16 cellular contexts compared by ENCODE assay signal in genomic region chr13:20848203-20848602, GRCh38.
"Had no signal": no experiment of that assay in that cellular context is flagged by ENCODE, and none has a peak within 500 bp of the region (broad histone marks: within the 10 kb centered on the region; RNA-seq: fewer than 3 reads in every experiment).

No MANE protein-coding gene starts in this region.

- H3K27me3 ChIP-seq: brain microvascular endothelial cell, spleen, testis had no signal

- H3K4me1 ChIP-seq: prostate gland, spleen, testis had no signal

- H3K4me3 ChIP-seq: coronary artery, prostate gland, spleen, testis had no signal

- H3K9me3 ChIP-seq: prostate gland, spleen, testis had no signal

- H3K27ac ChIP-seq: brain microvascular endothelial cell, coronary artery, prostate gland, spleen, testis had no signal

- DNase-seq: activated CD4-positive, alpha-beta T cell treated with anti-CD3 and anti-CD28 coated beads for 36 hours; activated CD4-positive, alpha-beta T cell treated with anti-CD3 and anti-CD28 coated beads, Interleukin-2, amount 50 U/mL, for 48 hours; activated CD8-positive, alpha-beta memory T cell treated with anti-CD3 and anti-CD28 coated beads, Interleukin-2, amount 10 ng/mL, durations not matched to agents 7 days and 5 days; activated naive CD4-positive, alpha-beta T cell treated with anti-CD3 and anti-CD28 coated beads for 36 hours; activated T-cell treated with anti-CD3 and anti-CD28 coated beads, Interleukin-2, amount 50 U/mL, for 1 hour; brain microvascular endothelial cell; kidney; naive thymus-derived CD8-positive, alpha-beta T cell; spleen; stimulated activated CD4-positive, alpha-beta T cell treated with anti-CD3 and anti-CD28 coated beads, Interleukin-4, amount 100 ng/mL, for 4 hours; testis had no signal

- H3K36me3 ChIP-seq: brain microvascular endothelial cell, prostate gland had no signal

- ATAC-seq: activated CD4-positive, alpha-beta T cell treated with anti-CD3 and anti-CD28 coated beads for 36 hours; activated CD8-positive, alpha-beta memory T cell treated with anti-CD3 and anti-CD28 coated beads, Interleukin-2, amount 10 ng/mL, durations not matched to agents 7 days and 5 days; naive thymus-derived CD8-positive, alpha-beta T cell; sciatic nerve; stimulated activated memory B cell treated with anti-CD40 and anti-IgM and Interleukin-4, amounts not matched to agents 10 μg/mL and 1 μg/mL and 100 μg/mL, for 72 hours; WTC11 had no signal
